9 cellular contexts compared by ENCODE assay signal in the genomic region with DNA sequence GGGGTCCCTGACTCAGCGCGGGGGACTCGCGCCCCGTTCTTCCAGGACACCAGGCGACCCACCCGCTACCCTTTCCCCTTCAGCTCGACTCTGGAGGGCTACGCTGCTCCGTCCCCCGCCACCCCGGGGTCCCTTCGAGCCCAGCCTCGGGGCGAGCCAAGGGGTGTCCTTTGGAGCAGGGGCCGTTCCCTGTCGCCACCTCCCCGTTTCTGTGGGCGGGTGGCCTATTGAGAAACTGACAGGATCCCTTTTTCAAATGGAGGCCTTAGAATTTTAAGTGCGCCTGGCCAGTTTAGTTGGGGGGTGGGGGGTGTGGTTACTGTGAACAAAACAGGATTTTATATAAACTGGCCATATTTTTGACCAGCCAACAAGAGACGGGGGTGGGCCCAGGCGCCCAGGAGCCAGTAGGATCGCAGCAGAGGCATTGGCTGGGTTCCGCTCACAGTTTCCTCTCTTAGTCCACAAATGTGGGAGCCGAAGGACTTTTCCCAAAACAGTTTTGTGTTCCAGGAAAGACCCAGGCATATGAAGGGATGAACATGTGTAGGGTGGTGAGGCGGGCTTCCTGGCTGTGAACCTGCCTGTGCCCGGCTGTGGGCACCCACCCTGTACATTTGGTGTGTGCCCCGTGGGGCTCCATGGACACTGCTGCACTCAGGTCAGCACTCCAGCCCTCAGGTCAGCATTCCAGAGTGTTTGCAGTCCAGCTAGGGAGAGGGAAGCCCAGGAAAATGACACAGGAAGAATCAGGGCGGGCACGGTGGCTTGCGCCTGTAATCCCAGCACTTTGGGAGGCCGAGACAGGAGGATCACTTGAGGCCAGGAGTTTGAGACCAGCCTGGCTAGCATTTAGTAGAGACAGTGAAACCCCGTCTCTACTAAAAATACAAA. TPM values are rescaled to one million over a fixed set of nuclear protein-coding genes. Genes with fewer than 3 reads are reported as not detected.
A peak's percentile ranks its signal among the peaks of the same experiment; 100 is the strongest.
DNase-seq lines count a peak whose midpoint lies in the region; ATAC-seq, FAIRE-seq and TF ChIP-seq lines count a peak whose summit lies in the region.
"Had no signal": no experiment of that assay in that cellular context is flagged by ENCODE, and none has a peak within 500 bp of the region (broad histone marks: within the 10 kb centered on the region; RNA-seq: fewer than 3 reads in every experiment).

No MANE protein-coding gene starts in this region.

- H3K27me3 Mint-ChIP-seq in astrocyte (ENCODE audit: low read depth, unreplicated experiment), result peaks cover 11% of the 10 kb centered on the region
- peaks cover 35% of the 10 kb centered on the region for H3K27me3 Mint-ChIP-seq in T-helper 2 cell treated with Interferon-gamma antibody and Interleukin-4, amounts not matched to agents 5 μg/mL and 100 μg/mL, for 36 hours (ENCODE audit: low read depth)

- H3K36me3 ChIP-seq in HUES48 (ENCODE audit: control insufficient read depth, insufficient read depth, low read length), result no peaks in the 10 kb centered on the region
- H3K36me3 ChIP-seq in astrocyte (ENCODE audit: insufficient read depth, low read length), result no peaks in the 10 kb centered on the region
- no peaks in the 10 kb centered on the region for H3K36me3 ChIP-seq in sigmoid colon

- H3K4me1 Mint-ChIP-seq in astrocyte (ENCODE audit: low read depth, unreplicated experiment), result peaks cover 5% of the 10 kb centered on the region
- H3K4me1 Mint-ChIP-seq in T-helper 2 cell treated with Interferon-gamma antibody and Interleukin-4, amounts not matched to agents 5 μg/mL and 100 μg/mL, for 36 hours (ENCODE audit: low read depth), result peaks cover 8% of the 10 kb centered on the region

- TF ChIP-seq CTCF in AG04449 (IDR thresholded peaks at IDR 0.05; ENCODE audit: insufficient read depth, low read length, missing control alignments) (no peak), astrocyte (IDR thresholded peaks at IDR 0.05; ENCODE audit: insufficient read depth, low read depth, low read length) (no peak), sigmoid colon (IDR thresholded peaks at IDR 0.05) (no peak)

- no peak for ATAC-seq in HG02852 (IDR thresholded peaks at IDR 0.05; ENCODE audit: unreplicated experiment)

- H3K9ac ChIP-seq in HUES48 (ENCODE audit: low read depth, low read length) (no peak overlapping the region), astrocyte (ENCODE audit: low read length) (peak overlapping the region; percentile 85)

- H3K27me3 ChIP-seq in HUES48 (ENCODE audit: control insufficient read depth, insufficient read depth, low read length) (no peaks in the 10 kb centered on the region), astrocyte (ENCODE audit: insufficient read depth, low read length) (no peaks in the 10 kb centered on the region), sigmoid colon (no peaks in the 10 kb centered on the region)

- H4K20me1 ChIP-seq in astrocyte (ENCODE audit: insufficient read depth, low read length), result peaks cover 33% of the 10 kb centered on the region

- peak; percentile 47 to 58 for TF ChIP-seq POLR2A in sigmoid colon (IDR thresholded peaks at IDR 0.05)

- no peak for TF ChIP-seq EP300 in sigmoid colon (IDR thresholded peaks at IDR 0.05)

- POLR2A ChIA-PET in AG04449 (lab: Yijun Ruan, JAX), result no interaction called here

- intact Hi-C loops in sigmoid colon (cut with DNase I), result no loop called here

- H3K4me1 ChIP-seq in HUES48 (ENCODE audit: control insufficient read depth, insufficient read depth, low read length), result peaks cover 11% of the 10 kb centered on the region
- H3K4me1 ChIP-seq in astrocyte (ENCODE audit: insufficient read depth, low read length), result peaks cover 34% of the 10 kb centered on the region
- peaks cover 0 to 43% (median 38%) of the 10 kb centered on the region in 4 donors for H3K4me1 ChIP-seq in sigmoid colon

- no peaks in the 10 kb centered on the region for H3K9me3 ChIP-seq in HUES48 (ENCODE audit: control insufficient read depth, insufficient read depth, low read length)
- no peaks in the 10 kb centered on the region for H3K9me3 ChIP-seq in astrocyte (ENCODE audit: insufficient read depth, low read depth, low read length)
- H3K9me3 ChIP-seq in iPS-18c (ENCODE audit: control insufficient read depth, insufficient read depth, low read length), result no peaks in the 10 kb centered on the region
- no peaks in the 10 kb centered on the region for H3K9me3 ChIP-seq in sigmoid colon

- H3K4me2 ChIP-seq in astrocyte (ENCODE audit: low read length), result peak overlapping the region; percentile 94

- H3K27ac ChIP-seq in HUES48 (ENCODE audit: low read depth, low read length) (no peak overlapping the region), astrocyte (ENCODE audit: low read depth, low read length) (peak overlapping the region; percentile 86), sigmoid colon (peak overlapping the region; percentile 97 to 100 (median 99))

- peak overlapping the region; percentile 80 for H2AFZ ChIP-seq in astrocyte (ENCODE audit: low read depth, low read length)

- peak overlapping the region; percentile 40 for H3K4me3 Mint-ChIP-seq in astrocyte (ENCODE audit: unreplicated experiment)
- no peak overlapping the region for H3K4me3 Mint-ChIP-seq in T-helper 2 cell treated with Interferon-gamma antibody and Interleukin-4, amounts not matched to agents 5 μg/mL and 100 μg/mL, for 36 hours

- H3K9me3 Mint-ChIP-seq in astrocyte (ENCODE audit: unreplicated experiment), result no peaks in the 10 kb centered on the region
- no peaks in the 10 kb centered on the region for H3K9me3 Mint-ChIP-seq in T-helper 2 cell treated with Interferon-gamma antibody and Interleukin-4, amounts not matched to agents 5 μg/mL and 100 μg/mL, for 36 hours

- DNase-seq in AG04449 (ENCODE audit: low read depth, low spot score), result no peak
- DNase-seq in astrocyte (ENCODE audit: low read depth), result peak; percentile 76
- peak; percentile 97 for DNase-seq in sigmoid colon
- no peak for DNase-seq in activated effector memory CD4-positive, alpha-beta T cell treated with Interleukin-2 at 50 U/mL for 16 hours
- DNase-seq in T-helper 2 cell treated with Interferon-gamma antibody and Interleukin-4, amounts not matched to agents 5 μg/mL and 100 μg/mL, for 36 hours (ENCODE audit: low spot score), result no peak

- CTCF ChIA-PET in AG04449 (lab: Yijun Ruan, JAX), result interaction anchor here (1.2 kb wide), 1 partner anchor 46 kb away, joined by 3 read pairs; no protein-coding TSS in a partner anchor

- no peak for FAIRE-seq in astrocyte (lab: Jason Lieb, UNC)
- FAIRE-seq: colon had no signal

- H3K4me3 ChIP-seq in AG04449 (ENCODE audit: low read depth, low read length), result peak overlapping the region; percentile 86
- peak overlapping the region; percentile 62 for H3K4me3 ChIP-seq in HUES48 (ENCODE audit: low read depth, low read length)
- H3K4me3 ChIP-seq in astrocyte (ENCODE audit: insufficient read depth, low read depth, low read length), result peak overlapping the region; percentile 57
- peak overlapping the region; percentile 51 for H3K4me3 ChIP-seq in iPS-18c (ENCODE audit: insufficient read depth, low read depth, low read length)
- H3K4me3 ChIP-seq in sigmoid colon, result peak overlapping the region; percentile 60 to 93 (median 80)

- H3K36me3 Mint-ChIP-seq in astrocyte (ENCODE audit: low read depth, unreplicated experiment), result peaks cover 2% of the 10 kb centered on the region
- no peaks in the 10 kb centered on the region for H3K36me3 Mint-ChIP-seq in T-helper 2 cell treated with Interferon-gamma antibody and Interleukin-4, amounts not matched to agents 5 μg/mL and 100 μg/mL, for 36 hours (ENCODE audit: low read depth)

- WGBS in sigmoid colon, 2 donors, result 30% methylated on average over 33 of the region's 33 CpGs

- H3K79me2 ChIP-seq in astrocyte (ENCODE audit: insufficient read depth, low read length), result peaks cover 37% of the 10 kb centered on the region

- H3K27ac Mint-ChIP-seq in astrocyte (ENCODE audit: unreplicated experiment), result no peak overlapping the region
- H3K27ac Mint-ChIP-seq in T-helper 2 cell treated with Interferon-gamma antibody and Interleukin-4, amounts not matched to agents 5 μg/mL and 100 μg/mL, for 36 hours, result no peak overlapping the region

RNA-seq across cellular contexts. Expression of gene TIMP2, which starts 0.7 kb away (rescaled TPM):
- total RNA-seq in astrocyte (184 and 187 TPM in 2 replicates), sigmoid colon (100 to 1,000 TPM; 142 to 227 (median 151) TPM)
- polyA plus RNA-seq in sigmoid colon, result 10 to 100 TPM; 16.4 to 58.8 (median 47.4) TPM

RNA-seq across cellular contexts. Expression of gene CEP295NL, which starts 22.9 kb away (rescaled TPM):
- 1.3 and 1.6 TPM in 2 replicates for total RNA-seq in astrocyte
- total RNA-seq in sigmoid colon, result 10 to 100 TPM in 1 of 4 donors, 1 to 10 TPM in 3; 1.3 to 13.8 (median 2.3) TPM
- polyA plus RNA-seq in sigmoid colon, result under 1 TPM in 1 of 3 donors, not detected in 2; 0.89 TPM

RNA-seq across cellular contexts. Expression of gene LGALS3BP, which starts 53.8 kb away (rescaled TPM):
- 495 and 654 TPM in 2 replicates for total RNA-seq in astrocyte
- total RNA-seq in sigmoid colon, result 100 to 1,000 TPM; 134 to 277 (median 186) TPM
- polyA plus RNA-seq in sigmoid colon, result 100 to 1,000 TPM in 2 of 3 donors, 10 to 100 TPM in 1; 92.5 to 415 (median 138) TPM

Comparison
In these comparisons a context has a peak if more than half of its experiments do, and no peak if none do; other contexts are left out.
1. DNase-seq: peak in astrocyte (single experiment) and sigmoid colon (single experiment); none in AG04449 (single experiment), activated effector memory CD4-positive, alpha-beta T cell treated with Interleukin-2 at 50 U/mL for 16 hours (single experiment) and T-helper 2 cell treated with Interferon-gamma antibody and Interleukin-4, amounts not matched to agents 5 μg/mL and 100 μg/mL, for 36 hours (single experiment).
2. Peak in every context shown above with its lines, with median percentiles within 50 percentile points of each other: H3K4me3 ChIP-seq.